9 cellular contexts compared by ENCODE assay signal in the genomic region with DNA sequence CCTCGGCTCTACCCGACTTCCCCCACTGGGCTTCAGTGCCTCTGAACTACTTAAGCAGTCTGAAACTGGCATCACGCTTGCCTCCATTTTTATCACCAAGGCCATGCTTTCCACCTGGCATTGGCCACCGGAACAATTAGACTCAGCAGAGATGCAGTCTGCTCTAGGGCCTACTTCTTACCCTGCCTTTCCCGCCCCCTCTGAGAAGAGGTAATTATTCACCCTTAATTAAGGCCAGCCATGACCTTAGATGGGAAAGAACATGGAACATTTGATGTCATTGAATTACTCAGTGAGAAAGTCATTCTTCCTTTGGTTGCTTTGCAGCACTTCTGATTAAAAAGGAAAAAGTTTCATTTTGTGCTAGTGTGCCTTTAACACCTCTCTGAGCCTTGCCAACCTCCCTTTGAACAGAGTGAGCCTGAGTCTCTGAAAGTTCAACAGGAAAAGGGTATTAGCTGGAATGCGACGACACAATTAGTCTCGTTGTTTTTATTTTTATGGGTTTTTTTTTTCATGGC.
A peak's percentile ranks its signal among the peaks of the same experiment; 100 is the strongest.
DNase-seq lines count a peak whose midpoint lies in the region; ATAC-seq and TF ChIP-seq lines count a peak whose summit lies in the region.
"Had no signal": no experiment of that assay in that cellular context is flagged by ENCODE, and none has a peak within 500 bp of the region (broad histone marks: within the 10 kb centered on the region; RNA-seq: fewer than 3 reads in every experiment).

No MANE protein-coding gene starts in this region.

- no peak overlapping the region for H3K9ac ChIP-seq in neural cell (ENCODE audit: low read length)

- ATAC-seq in T-cell (replicated peaks in 1 of 4): no peak
- ATAC-seq in GM21619 (IDR thresholded peaks at IDR 0.05; ENCODE audit: unreplicated experiment): no peak

- intact Hi-C loops in thyroid gland (cut with DNase I): no loop called here

- POLR2A ChIA-PET in T-cell (lab: Charles Lee): no interaction called here

- DNase-seq in activated T-cell treated with anti-CD3 and anti-CD28 coated beads for 24 hours (ENCODE audit: low read depth): peak; percentile 47
- no peak for DNase-seq in activated T-cell treated with anti-CD3 and anti-CD28 coated beads, Interleukin-2, amount 50 U/mL, for 1 hour
- no peak for DNase-seq in thyroid gland
- DNase-seq in T-cell: no peak
- no peak for DNase-seq in NCI-H2171 (lab: John Stamatoyannopoulos, UW)
- DNase-seq: NCI-H226 had no signal

- WGBS in thyroid gland, 2 donors: 48 to 77% methylated on average over 8 of the region's 8 CpGs

- H3K4me2 ChIP-seq in neural cell (ENCODE audit: low read length): no peak overlapping the region

- H3K9me2 ChIP-seq in neural cell (ENCODE audit: insufficient read depth, low read length): no peaks in the 10 kb centered on the region

- TF ChIP-seq CTCF in brain (conservative IDR thresholded peaks at IDR 0.05) (no peak), neural cell (IDR thresholded peaks at IDR 0.05; ENCODE audit: poor library complexity, severe bottlenecking) (no peak), thyroid gland (IDR thresholded peaks at IDR 0.05) (no peak)

- no peaks in the 10 kb centered on the region for H4K20me1 ChIP-seq in neural cell (ENCODE audit: insufficient read depth)

- H3K4me3 ChIP-seq in neural cell (ENCODE audit: low read length) (no peak overlapping the region), thyroid gland (replicated peaks in 1 of 3) (no peak overlapping the region)

- H3K4me1 Mint-ChIP-seq in brain: peaks cover 46% of the 10 kb centered on the region
- H3K4me1 Mint-ChIP-seq in T-cell: peaks cover 3 to 6% (median 4%) of the 10 kb centered on the region in 3 donors

- peaks cover 3% of the 10 kb centered on the region for H3F3A ChIP-seq in neural cell (ENCODE audit: insufficient read depth, low read length, poor library complexity, severe bottlenecking)

- no peak for TF ChIP-seq RAD21 in neural cell (conservative IDR thresholded peaks at IDR 0.05)

- CTCF ChIA-PET in T-cell (lab: Charles Lee): no interaction called here

- no peak for TF ChIP-seq EP300 in neural cell (conservative IDR thresholded peaks at IDR 0.05; ENCODE audit: poor library complexity, severe bottlenecking)

- H3K9me3 Mint-ChIP-seq in brain (peaks cover 0 to 10% (median 0%) of the 10 kb centered on the region in 5 experiments), T-cell (no peaks in the 10 kb centered on the region)

- H3K27me3 Mint-ChIP-seq in brain (no peaks in the 10 kb centered on the region), T-cell (peaks cover 16 to 19% of the 10 kb centered on the region in 2 donors)

- H3K27ac Mint-ChIP-seq in brain: peak overlapping the region; percentile 42 to 99 (median 95)
- H3K27ac Mint-ChIP-seq in T-cell: no peak overlapping the region

- no peak overlapping the region for H2AFZ ChIP-seq in neural cell (ENCODE audit: low read depth, low read length)

- TF ChIP-seq POLR2A in thyroid gland (IDR thresholded peaks at IDR 0.05): no peak

- peak overlapping the region in 4 of 5 experiments; percentile 46 to 66 (median 50) for H3K4me3 Mint-ChIP-seq in brain
- no peak overlapping the region for H3K4me3 Mint-ChIP-seq in T-cell

- H3K27me3 ChIP-seq in neural cell (ENCODE audit: insufficient read depth, low read depth, low read length) (no peaks in the 10 kb centered on the region), thyroid gland (no peaks in the 10 kb centered on the region)

- no peaks in the 10 kb centered on the region for H3K36me3 ChIP-seq in neural cell (ENCODE audit: insufficient read depth, low read length)
- no peaks in the 10 kb centered on the region for H3K36me3 ChIP-seq in thyroid gland

- no peaks in the 10 kb centered on the region for H3K79me2 ChIP-seq in neural cell (replicated peaks; ENCODE audit: insufficient read depth, low read length)

- H3K27ac ChIP-seq in neural cell (ENCODE audit: low read length): peak overlapping the region; percentile 96
- H3K27ac ChIP-seq in thyroid gland: peak overlapping the region in 2 of 3 donors; percentile 40 to 54

- peaks cover 12% of the 10 kb centered on the region for H3K36me3 Mint-ChIP-seq in brain
- H3K36me3 Mint-ChIP-seq in T-cell: no peaks in the 10 kb centered on the region

- H3K9me3 ChIP-seq in neural cell (ENCODE audit: low read length) (no peaks in the 10 kb centered on the region), thyroid gland (no peaks in the 10 kb centered on the region)

- H3K4me1 ChIP-seq in thyroid gland: no peaks in the 10 kb centered on the region

TF ChIP-seq in neural cell, 6 proteins besides CTCF, POLR2A, EP300 and RAD21:
- TF ChIP-seq EZH2 (IDR thresholded peaks at IDR 0.05; ENCODE audit: borderline replicate concordance, insufficient read depth, low read length, poor library complexity, severe bottlenecking): no peak
- TF ChIP-seq SMC3 (conservative IDR thresholded peaks at IDR 0.05; ENCODE audit: poor library complexity): no peak
- no peak for TF ChIP-seq TAF1 (IDR thresholded peaks at IDR 0.05; ENCODE audit: low read depth)
- TF ChIP-seq, protein P1, sequence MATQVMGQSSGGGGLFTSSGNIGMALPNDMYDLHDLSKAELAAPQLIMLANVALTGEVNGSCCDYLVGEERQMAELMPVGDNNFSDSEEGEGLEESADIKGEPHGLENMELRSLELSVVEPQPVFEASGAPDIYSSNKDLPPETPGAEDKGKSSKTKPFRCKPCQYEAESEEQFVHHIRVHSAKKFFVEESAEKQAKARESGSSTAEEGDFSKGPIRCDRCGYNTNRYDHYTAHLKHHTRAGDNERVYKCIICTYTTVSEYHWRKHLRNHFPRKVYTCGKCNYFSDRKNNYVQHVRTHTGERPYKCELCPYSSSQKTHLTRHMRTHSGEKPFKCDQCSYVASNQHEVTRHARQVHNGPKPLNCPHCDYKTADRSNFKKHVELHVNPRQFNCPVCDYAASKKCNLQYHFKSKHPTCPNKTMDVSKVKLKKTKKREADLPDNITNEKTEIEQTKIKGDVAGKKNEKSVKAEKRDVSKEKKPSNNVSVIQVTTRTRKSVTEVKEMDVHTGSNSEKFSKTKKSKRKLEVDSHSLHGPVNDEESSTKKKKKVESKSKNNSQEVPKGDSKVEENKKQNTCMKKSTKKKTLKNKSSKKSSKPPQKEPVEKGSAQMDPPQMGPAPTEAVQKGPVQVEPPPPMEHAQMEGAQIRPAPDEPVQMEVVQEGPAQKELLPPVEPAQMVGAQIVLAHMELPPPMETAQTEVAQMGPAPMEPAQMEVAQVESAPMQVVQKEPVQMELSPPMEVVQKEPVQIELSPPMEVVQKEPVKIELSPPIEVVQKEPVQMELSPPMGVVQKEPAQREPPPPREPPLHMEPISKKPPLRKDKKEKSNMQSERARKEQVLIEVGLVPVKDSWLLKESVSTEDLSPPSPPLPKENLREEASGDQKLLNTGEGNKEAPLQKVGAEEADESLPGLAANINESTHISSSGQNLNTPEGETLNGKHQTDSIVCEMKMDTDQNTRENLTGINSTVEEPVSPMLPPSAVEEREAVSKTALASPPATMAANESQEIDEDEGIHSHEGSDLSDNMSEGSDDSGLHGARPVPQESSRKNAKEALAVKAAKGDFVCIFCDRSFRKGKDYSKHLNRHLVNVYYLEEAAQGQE (IDR thresholded peaks at IDR 0.05; ENCODE audit: borderline replicate concordance): no peak
- no peak for TF ChIP-seq MXI1 (conservative IDR thresholded peaks at IDR 0.05; ENCODE audit: poor library complexity, severe bottlenecking)
- no peak for TF ChIP-seq POLR2AphosphoS5 (IDR thresholded peaks at IDR 0.05)

Comparison
In these comparisons a context has a peak if more than half of its experiments do, and no peak if none do; other contexts are left out.
1. H3K27ac Mint-ChIP-seq: peak in brain (5 of 5); none in T-cell (0 of 2).
2. H3K4me3 Mint-ChIP-seq: peak in brain (4 of 5); none in T-cell (0 of 3).